In the genomic region with DNA sequence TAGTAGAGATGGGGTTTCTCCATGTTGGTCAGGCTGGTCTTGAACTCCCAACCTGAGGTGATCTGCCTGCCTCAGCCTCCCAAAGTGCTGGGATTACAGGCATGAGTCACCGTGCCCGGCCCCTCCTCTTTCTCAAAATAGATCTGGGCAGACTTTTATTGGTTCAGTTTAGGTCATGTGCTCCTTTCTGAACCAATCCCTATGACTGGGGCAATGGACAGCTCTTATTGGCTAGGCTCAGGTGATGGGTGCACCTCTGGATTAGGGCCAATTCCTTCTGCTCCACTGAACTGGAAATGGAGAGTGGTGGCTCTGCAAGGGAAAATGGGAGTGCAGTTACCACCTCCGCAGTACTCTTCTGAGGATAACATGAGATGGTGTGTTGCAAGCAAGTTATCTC, we compare ENCODE assay signal across 1 cellular context.
TF ChIP-seq lines count a peak whose summit lies in the region.

No MANE protein-coding gene starts in this region.

TF ChIP-seq in HepG2, 621 proteins besides CTCF, POLR2A, EP300 and RAD21:
- TF ChIP-seq POGK (CRISPR knock-in tag; conservative IDR thresholded peaks at IDR 0.05) (no peak), SKI (IDR thresholded peaks at IDR 0.05; ENCODE audit: partially characterized antibody) (no peak), ZNF646 (CRISPR knock-in tag; IDR thresholded peaks at IDR 0.05) (no peak), THAP11 (CRISPR knock-in tag; IDR thresholded peaks at IDR 0.05) (no peak)
TF ChIP-seq in HepG2: peak in this region for 0.
